ENCODE assay signal across 8 cellular contexts in genomic region chr1:32724678-32725594, GRCh38. TPM values are rescaled to one million over a fixed set of nuclear protein-coding genes. Genes with fewer than 3 reads are reported as not detected.
DNase-seq lines count a peak whose midpoint lies in the region; ATAC-seq and TF ChIP-seq lines count a peak whose summit lies in the region.

No MANE protein-coding gene starts in this region.

- H2AFZ ChIP-seq in SK-N-SH (ENCODE audit: low read depth): peak overlapping the region; percentile 77; the same call in 1 of the 2 replicates

- H4K20me1 ChIP-seq in SK-N-SH (ENCODE audit: insufficient read depth): no peaks in the 10 kb centered on the region

- no peaks in the 10 kb centered on the region for H3K79me2 ChIP-seq in SK-N-SH (ENCODE audit: insufficient read depth)

- no peaks in the 10 kb centered on the region for H3F3A ChIP-seq in SK-N-SH (replicated peaks; ENCODE audit: insufficient read depth)

- no peak for TF ChIP-seq EP300 in SK-N-SH (IDR thresholded peaks at IDR 0.05; ENCODE audit: borderline replicate concordance in 1 of 2, low read depth in 1 of 2, low read length in 1 of 2)

- no peak overlapping the region for H3K4me3 Mint-ChIP-seq in osteocyte (ENCODE audit: unreplicated experiment)

- TF ChIP-seq CTCF in AG04450 (IDR thresholded peaks at IDR 0.05; ENCODE audit: low read depth, low read length) (no peak), HEK293 (tag by site-specific recombination; IDR thresholded peaks at IDR 0.05) (no peak), SK-N-SH (IDR thresholded peaks at IDR 0.05) (no peak), osteocyte (IDR thresholded peaks at IDR 0.05) (no peak)

- no peaks in the 10 kb centered on the region for H3K27me3 ChIP-seq in AG04450 (ENCODE audit: control insufficient read depth, insufficient read depth, low read length)
- H3K27me3 ChIP-seq in SK-N-SH (ENCODE audit: insufficient read depth): no peaks in the 10 kb centered on the region

- H3K36me3 ChIP-seq in HEK293 (ENCODE audit: control insufficient read depth in 2 of 2, insufficient read depth in 1 of 2, low read length in 2 of 2) (no peaks in the 10 kb centered on the region), SK-N-SH (replicated peaks in 1 of 2; ENCODE audit: control insufficient read depth in 1 of 2, insufficient read depth in 2 of 2, low read length in 1 of 2) (no peaks in the 10 kb centered on the region)

- H3K4me1 Mint-ChIP-seq in osteocyte (ENCODE audit: unreplicated experiment): peaks cover 31% of the 10 kb centered on the region

- H3K4me2 ChIP-seq in SK-N-SH: peak overlapping the region; percentile 62

- no peaks in the 10 kb centered on the region for H3K27me3 Mint-ChIP-seq in osteocyte (ENCODE audit: unreplicated experiment)

- H3K27ac ChIP-seq in AG04450 (ENCODE audit: low read depth, low read length) (peak overlapping the region; percentile 68), HEK293 (ENCODE audit: extremely low read depth, low read depth, low read length) (no peak overlapping the region), SK-N-SH (ENCODE audit: low read depth in 2 of 2, low read length in 1 of 2) (peak overlapping the region in 1 of 2 experiments; percentile 10; a peak in 2 of 4 replicates)

- no peaks in the 10 kb centered on the region for H3K9me3 Mint-ChIP-seq in osteocyte (ENCODE audit: unreplicated experiment)

- ATAC-seq in GM19035 (IDR thresholded peaks at IDR 0.05; ENCODE audit: unreplicated experiment): no peak
- ATAC-seq in HG02763 (IDR thresholded peaks at IDR 0.05; ENCODE audit: unreplicated experiment): no peak

- H3K9me3 ChIP-seq in AG04450 (ENCODE audit: control insufficient read depth, insufficient read depth, low read length): no peaks in the 10 kb centered on the region
- H3K9me3 ChIP-seq in HEK293 (ENCODE audit: control insufficient read depth, insufficient read depth, low read depth, low read length): no peaks in the 10 kb centered on the region
- H3K9me3 ChIP-seq in SK-N-SH: no peaks in the 10 kb centered on the region

- TF ChIP-seq RAD21 in SK-N-SH (IDR thresholded peaks at IDR 0.05; ENCODE audit: low read length): no peak

- POLR2A ChIA-PET in AG04450 (lab: Yijun Ruan, JAX) (interaction anchor here (0.6 to 1.1 kb wide), 4 partner anchors 12 to 228 kb away, joined by 3 to 11 read pairs (median 6); partner anchors contain the start of genes RBBP4 and ZBTB8OS), HEK293 (lab: Yijun Ruan, JAX) (interaction anchor here (0.6 kb wide), 1 partner anchor 13 kb away, joined by 4 read pairs; no protein-coding TSS in a partner anchor), SK-N-SH (lab: Yijun Ruan, JAX) (no interaction called here)

- H3K4me1 ChIP-seq in HEK293 (ENCODE audit: control insufficient read depth, insufficient read depth, low read length): no peaks in the 10 kb centered on the region
- peaks cover 10 to 13% of the 10 kb centered on the region in 2 experiments; a peak in 3 of 4 replicates for H3K4me1 ChIP-seq in SK-N-SH (ENCODE audit: control insufficient read depth in 1 of 2, insufficient read depth in 2 of 2, low read depth in 1 of 2, low read length in 1 of 2)

- DNase-seq in AG04450 (ENCODE audit: low read depth, low spot score) (peak; percentile 88), SK-N-SH (peak; percentile 51), epidermal melanocyte (ENCODE audit: insufficient read length, low spot score) (peak; percentile 70), osteocyte (ENCODE audit: extremely low spot score, unreplicated experiment) (peak; percentile 89), NK-92 (lab: John Stamatoyannopoulos, UW; ENCODE audit: unreplicated experiment) (no peak)

- peak overlapping the region; percentile 92 for H3K27ac Mint-ChIP-seq in osteocyte (ENCODE audit: unreplicated experiment)

- CTCF ChIA-PET in AG04450 (lab: Charles Lee): interaction anchor here (0.9 to 4.5 kb wide), 3 partner anchors 12 to 48 kb away, joined by 3 to 24 read pairs (median 22); no protein-coding TSS in a partner anchor
- CTCF ChIA-PET in HEK293 (lab: Yijun Ruan, JAX): interaction anchor here (0.5 to 1.5 kb wide), 2 partner anchors 12 to 151 kb away, joined by 3 to 4 read pairs; no protein-coding TSS in a partner anchor
- CTCF ChIA-PET in SK-N-SH (lab: Yijun Ruan, JAX): interaction anchor here (0.6 to 2.3 kb wide), 3 partner anchors 13 to 150 kb away, joined by 3 to 15 read pairs (median 6); no protein-coding TSS in a partner anchor

- no peaks in the 10 kb centered on the region for H3K36me3 Mint-ChIP-seq in osteocyte (ENCODE audit: unreplicated experiment)

- no peak overlapping the region for H3K9ac ChIP-seq in SK-N-SH

- H3K9me2 ChIP-seq in SK-N-SH: no peaks in the 10 kb centered on the region

- 74% methylated on average over 11 of the region's 14 CpGs for WGBS in SK-N-SH (ENCODE audit: low lambda C conversion rate)

- H3K4me3 ChIP-seq in AG04450 (ENCODE audit: low read depth, low read length): peak overlapping the region; percentile 20; the same call in 1 of the 2 replicates
- no peak overlapping the region for H3K4me3 ChIP-seq in HEK293 (ENCODE audit: low read depth, low read length)
- H3K4me3 ChIP-seq in SK-N-SH (ENCODE audit: low read depth in 2 of 2, low read length in 1 of 2): no peak overlapping the region

TF ChIP-seq in HEK293, 187 proteins besides CTCF, POLR2A, EP300 and RAD21 (continues in another document):
- TF ChIP-seq HOXA7 (CRISPR knock-in tag; IDR thresholded peaks at IDR 0.05; ENCODE audit: borderline replicate concordance) (no peak), ZNF248 (tag by site-specific recombination; IDR thresholded peaks at IDR 0.05) (0 out of 2 replicates have a peak, but pooled peaks have one; percentile 33), OVOL3 (tag by site-specific recombination; IDR thresholded peaks at IDR 0.05) (no peak), ZNF629 (tag by site-specific recombination; IDR thresholded peaks at IDR 0.05) (0 out of 2 replicates have a peak, but pooled peaks have one; percentile 27), SCRT1 (tag by site-specific recombination; IDR thresholded peaks at IDR 0.05; ENCODE audit: borderline replicate concordance) (no peak), ZNF654 (tag by site-specific recombination; IDR thresholded peaks at IDR 0.05; ENCODE audit: low read depth) (no peak), KLF1 (tag by site-specific recombination; IDR thresholded peaks at IDR 0.05) (peak; percentile 49), ZNF157 (tag by site-specific recombination; IDR thresholded peaks at IDR 0.05) (no peak), ZNF184 (tag by site-specific recombination; IDR thresholded peaks at IDR 0.05) (0 out of 2 replicates have a peak, but pooled peaks have one; percentile 20), ZNF169 (tag by site-specific recombination; IDR thresholded peaks at IDR 0.05) (no peak), ZNF335 (tag by site-specific recombination; conservative IDR thresholded peaks at IDR 0.05) (no peak; the same call in 1 of the 2 replicates)

TF ChIP-seq in SK-N-SH, 30 proteins besides CTCF, POLR2A, EP300 and RAD21:
- TF ChIP-seq TEAD4 (IDR thresholded peaks at IDR 0.05; ENCODE audit: borderline replicate concordance, insufficient read depth) (no peak), FOSL2 (IDR thresholded peaks at IDR 0.05; ENCODE audit: borderline replicate concordance, low read depth) (peak; percentile 49; the same call in 1 of the 2 replicates), PBX3 (IDR thresholded peaks at IDR 0.05) (peak; percentile 45; the same call in 1 of the 2 replicates), TCF12 (IDR thresholded peaks at IDR 0.05) (peak; percentile 80), REST (IDR thresholded peaks at IDR 0.05; ENCODE audit: low read depth, low read length) (0 out of 2 replicates have a peak, but pooled peaks have one; percentile 22)

RNA-seq across cellular contexts. Expression of gene SYNC, which starts 22.4 kb away (rescaled TPM):
- 50.4 and 65.1 TPM in 2 replicates for polyA plus RNA-seq in AG04450 (2011; rRNA removed)
- polyA minus RNA-seq in AG04450 (2011; rRNA and poly(A)+ RNA removed): 63.5 and 68.5 TPM in 2 replicates
- 25.6 and 32.0 TPM in 2 replicates for polyA plus RNA-seq in SK-N-SH (2012; rRNA removed)
- 40.4 and 45.3 TPM in 2 replicates for polyA plus RNA-seq in SK-N-SH (2012; cell fraction: cytosol; rRNA removed)
- polyA plus RNA-seq in SK-N-SH (2012; cell fraction: nucleus; rRNA removed): 26.0 and 30.2 TPM in 2 replicates
- 23.0 and 24.6 TPM in 2 replicates for total RNA-seq in osteocyte
